In the genomic region with DNA sequence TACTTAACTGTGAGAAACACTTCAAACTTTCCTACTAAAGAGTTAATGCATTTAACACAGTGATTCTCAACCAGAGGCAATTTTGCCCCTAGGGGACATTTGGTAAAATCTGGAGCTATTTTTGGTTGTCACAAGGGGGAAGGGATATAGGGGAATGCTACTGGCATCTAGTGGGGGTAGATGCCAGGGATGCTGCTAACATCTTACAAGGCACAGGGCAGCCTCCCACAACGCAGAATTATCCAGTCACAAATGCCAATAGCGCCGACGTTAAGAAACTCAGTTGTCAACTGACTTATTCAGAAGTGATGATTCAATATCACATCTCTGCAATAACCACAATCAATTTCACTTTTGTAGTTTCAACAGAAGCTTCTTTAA, we compare ENCODE assay signal across 8 cellular contexts. TPM values are rescaled to one million over a fixed set of nuclear protein-coding genes. Genes with fewer than 3 reads are reported as not detected.
A peak's percentile ranks its signal among the peaks of the same experiment; 100 is the strongest.
DNase-seq lines count a peak whose midpoint lies in the region; ATAC-seq and TF ChIP-seq lines count a peak whose summit lies in the region.

No MANE protein-coding gene starts in this region.

- H3K36me3 ChIP-seq in DOHH2 (ENCODE audit: control insufficient read depth, low read length): peaks cover 9% of the 10 kb centered on the region; the same call in 1 of the 2 replicates
- peaks cover 2% of the 10 kb centered on the region for H3K36me3 ChIP-seq in neuron (ENCODE audit: insufficient read depth, low read length)

- no peaks in the 10 kb centered on the region for H3K9me2 ChIP-seq in DOHH2 (replicated peaks; ENCODE audit: control insufficient read depth, low read length)

- H3K27me3 ChIP-seq in DOHH2 (ENCODE audit: control insufficient read depth, low read length) (no peaks in the 10 kb centered on the region), dorsolateral prefrontal cortex (no peaks in the 10 kb centered on the region), neuron (ENCODE audit: insufficient read depth, low read length) (no peaks in the 10 kb centered on the region)

- H3K27ac ChIP-seq in DOHH2 (ENCODE audit: low read depth, low read length) (no peak overlapping the region), VCaP (peak overlapping the region; percentile 87; the same call in 1 of the 2 replicates), dorsolateral prefrontal cortex (peak overlapping the region in 25 of 59 donors; percentile 5 to 99 (median 94))

- ATAC-seq in HG03064 (IDR thresholded peaks at IDR 0.05; ENCODE audit: low read depth, unreplicated experiment) (peak; percentile 20), HG03342 (IDR thresholded peaks at IDR 0.05; ENCODE audit: unreplicated experiment) (no peak)

- peak in 2 of 10 donors; percentile 17 to 19 for DNase-seq in dorsolateral prefrontal cortex
- no peak for DNase-seq in NCI-H510A (lab: John Stamatoyannopoulos, UW)
- no peak for DNase-seq in GM10248 (ENCODE audit: extremely low spot score)

- peaks cover 11% of the 10 kb centered on the region; the same call in 1 of the 2 replicates for H4K20me1 ChIP-seq in DOHH2 (ENCODE audit: control insufficient read depth, insufficient read depth, low read depth, low read length)

- no peak overlapping the region for H2AFZ ChIP-seq in neuron (ENCODE audit: low read depth, low read length)

- H3K4me3 ChIP-seq in DOHH2 (ENCODE audit: low read length) (peak overlapping the region; percentile 84), dorsolateral prefrontal cortex (peak overlapping the region in 53 of 59 donors; percentile 16 to 98 (median 82)), neuron (ENCODE audit: low read length) (peak overlapping the region; percentile 76)

- no peaks in the 10 kb centered on the region for H3F3A ChIP-seq in DOHH2 (ENCODE audit: control insufficient read depth, insufficient read depth)

- H3K4me1 ChIP-seq in DOHH2 (ENCODE audit: control insufficient read depth, low read length) (peaks cover 26% of the 10 kb centered on the region), neuron (ENCODE audit: insufficient read depth, low read length) (peaks cover 22% of the 10 kb centered on the region)

- POLR2A ChIA-PET in GM10248 (lab: Yijun Ruan, JAX): no interaction called here

- H3K9me3 ChIP-seq in DOHH2 (ENCODE audit: control insufficient read depth, insufficient read depth, low read length) (no peaks in the 10 kb centered on the region; the same call in 1 of the 2 replicates), neuron (ENCODE audit: low read length) (peaks cover under 1% of the 10 kb centered on the region)

- CTCF ChIA-PET in GM10248 (lab: Yijun Ruan, JAX): interaction anchor here (1.0 to 2.4 kb wide), 15 partner anchors 11 to 1175 kb away, joined by 3 to 6 read pairs (median 4); no protein-coding TSS in a partner anchor

- peaks cover 64% of the 10 kb centered on the region for H3K79me2 ChIP-seq in DOHH2 (ENCODE audit: control insufficient read depth, low read length)

- peak overlapping the region; percentile 77 for H3K4me2 ChIP-seq in DOHH2 (ENCODE audit: low read length)

- no peak for TF ChIP-seq CTCF in DOHH2 (IDR thresholded peaks at IDR 0.05; ENCODE audit: low read depth, low read length, poor library complexity, severe bottlenecking)
- TF ChIP-seq CTCF in VCaP (conservative IDR thresholded peaks at IDR 0.05): peak; percentile 28
- peak in 28 of 56 donors; percentile 8 to 47 (median 19) for TF ChIP-seq CTCF in dorsolateral prefrontal cortex (IDR thresholded peaks at IDR 0.05 in 54 of 56, conservative IDR thresholded peaks at IDR 0.05 in 2 of 56; ENCODE audit: low read depth in 1 of 56, partially characterized antibody in 56 of 56)
- no peak for TF ChIP-seq CTCF in GM10248 (IDR thresholded peaks at IDR 0.05; ENCODE audit: control extremely low read depth, extremely low read depth, low read depth, missing control alignments)

- intact Hi-C loops in dorsolateral prefrontal cortex (cut with DNase I): loop anchor here (5.0 kb wide), 3 partner anchors 140 to 515 kb away; a partner anchor contains a TSS

RNA-seq across cellular contexts. Expression of a gene that starts 2.0 kb away (rescaled TPM):
- 10 to 100 TPM; 21.0 to 52.8 (median 39.1) TPM for total RNA-seq in dorsolateral prefrontal cortex
